ENCODE assay signal across 21 cellular contexts in the genomic region with DNA sequence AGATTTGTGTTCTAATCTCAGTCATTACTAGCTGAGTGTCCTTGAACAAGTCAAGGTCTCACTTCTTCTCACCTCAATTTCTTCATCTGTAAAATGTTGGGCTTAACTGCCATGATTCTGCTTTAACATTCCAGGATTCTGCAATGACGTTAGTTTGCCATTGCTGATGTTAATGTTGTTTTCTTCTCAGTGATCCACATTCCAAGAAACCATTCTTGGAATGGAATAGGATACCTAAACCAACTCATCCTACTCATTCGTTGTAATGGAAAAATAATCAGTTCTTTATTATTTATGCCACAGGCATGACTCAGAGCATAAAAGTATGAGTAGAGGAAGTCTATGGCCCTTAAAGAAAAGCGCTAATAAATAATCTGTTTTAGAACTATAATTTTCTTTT.
DNase-seq lines count a peak whose midpoint lies in the region; ATAC-seq, FAIRE-seq and TF ChIP-seq lines count a peak whose summit lies in the region.
"Had no signal": no experiment of that assay in that cellular context is flagged by ENCODE, and none has a peak within 500 bp of the region (broad histone marks: within the 10 kb centered on the region; RNA-seq: fewer than 3 reads in every experiment).

No MANE protein-coding gene starts in this region.

- no peaks in the 10 kb centered on the region for H3K27me3 ChIP-seq in breast epithelium
- H3K27me3 ChIP-seq in astrocyte (ENCODE audit: insufficient read depth, low read length): no peaks in the 10 kb centered on the region
- H3K27me3 ChIP-seq: BLaER1 treated with 17β-estradiol and CSF1 and Interleukin-3, amounts not matched to agents 10 nM and 100 nM had no signal

- H3K27ac Mint-ChIP-seq in MCF 10A (ENCODE audit: low read depth, unreplicated experiment): peak overlapping the region; percentile 89
- H3K27ac Mint-ChIP-seq in astrocyte (ENCODE audit: unreplicated experiment): no peak overlapping the region
- H3K27ac Mint-ChIP-seq in activated naive CD4-positive, alpha-beta T cell treated with anti-CD3 and anti-CD28 coated beads, Interleukin-2, amount 50 U/mL, for 72 hours: no peak overlapping the region
- H3K27ac Mint-ChIP-seq: effector memory CD8-positive, alpha-beta T cell; stimulated activated naive CD8-positive, alpha-beta T cell treated with anti-CD3 and anti-CD28 coated beads, Interleukin-15, amount 100 ng/mL, for 72 hours; type B pancreatic cell had no signal

- H3K4me1 ChIP-seq in breast epithelium (no peaks in the 10 kb centered on the region), astrocyte (ENCODE audit: insufficient read depth, low read length) (peaks cover 22% of the 10 kb centered on the region)

- no peak for FAIRE-seq in astrocyte (lab: Jason Lieb, UNC)
- FAIRE-seq: D721Med, islet of Langerhans had no signal

- no peak for ATAC-seq in activated naive CD4-positive, alpha-beta T cell treated with anti-CD3 and anti-CD28 coated beads, Interleukin-2, amount 50 U/mL, for 72 hours
- ATAC-seq: effector memory CD8-positive, alpha-beta T cell; stimulated activated naive CD8-positive, alpha-beta T cell treated with anti-CD3 and anti-CD28 coated beads, Interleukin-15, amount 100 ng/mL, for 72 hours had no signal

- no TSS peak for BruUV-seq in MCF 10A (replicated peaks; lab: Mats Ljungman, UMichigan)

- H2AFZ ChIP-seq in astrocyte (ENCODE audit: low read depth, low read length): no peak overlapping the region

- peak; percentile 20 for DNase-seq in MCF 10A (ENCODE audit: unreplicated experiment)
- no peak for DNase-seq in breast epithelium (ENCODE audit: low spot score in 2 of 2)
- peak; percentile 90 for DNase-seq in astrocyte (ENCODE audit: low read depth)
- DNase-seq in fibroblast of pulmonary artery (ENCODE audit: low read depth): peak; percentile 35
- DNase-seq in GF-D8 (lab: John Stamatoyannopoulos, UW): no peak
- DNase-seq in activated naive CD4-positive, alpha-beta T cell treated with anti-CD3 and anti-CD28 coated beads, Interleukin-2, amount 50 U/mL, for 72 hours (ENCODE audit: low spot score in 2 of 2): no peak
- no peak for DNase-seq in NCI-H1417 (lab: John Stamatoyannopoulos, UW)
- no peak for DNase-seq in germinal center (ENCODE audit: low spot score)
- DNase-seq: activated effector memory CD4-positive, alpha-beta T cell treated with anti-CD3 and anti-CD28 coated beads, Interleukin-2, amount 50 U/mL, for 16 hours; amniotic stem cell; effector memory CD8-positive, alpha-beta T cell; NCI-H187 treated with DMSO at 0.1 percent for 48 hours; SJCRH30; stimulated activated CD4-positive, alpha-beta T cell treated with anti-CD3 and anti-CD28 coated beads, Interleukin-4, amount 100 ng/mL, for 24 hours; stimulated activated naive CD8-positive, alpha-beta T cell treated with anti-CD3 and anti-CD28 coated beads, Interleukin-15, amount 100 ng/mL, for 72 hours had no signal

- no peak overlapping the region for H3K27ac ChIP-seq in breast epithelium
- peak overlapping the region; percentile 67 for H3K27ac ChIP-seq in astrocyte (ENCODE audit: low read depth, low read length)
- H3K27ac ChIP-seq: 22Rv1; BLaER1 treated with 17β-estradiol and CSF1 and Interleukin-3, amounts not matched to agents 10 nM and 100 nM; SJCRH30; VCaP had no signal

- POLR2A ChIA-PET in MCF 10A (lab: Yijun Ruan, JAX): interaction anchor here (0.5 to 1.5 kb wide), 3 partner anchors 207 to 866 kb away, joined by 3 read pairs; no protein-coding TSS in a partner anchor

- no peaks in the 10 kb centered on the region for H3K27me3 Mint-ChIP-seq in MCF 10A (ENCODE audit: insufficient read depth, unreplicated experiment)
- no peaks in the 10 kb centered on the region for H3K27me3 Mint-ChIP-seq in astrocyte (ENCODE audit: low read depth, unreplicated experiment)
- H3K27me3 Mint-ChIP-seq: effector memory CD8-positive, alpha-beta T cell had no signal

- CTCF ChIA-PET in MCF 10A (lab: Yijun Ruan, JAX): interaction anchor here (0.6 to 1.1 kb wide), 2 partner anchors 27 to 39 kb away, joined by 3 read pairs; no protein-coding TSS in a partner anchor

- H4K20me1 ChIP-seq in astrocyte (ENCODE audit: insufficient read depth, low read length): no peaks in the 10 kb centered on the region
- H4K20me1 ChIP-seq: BLaER1 treated with 17β-estradiol and CSF1 and Interleukin-3, amounts not matched to agents 10 nM and 100 nM had no signal

- H3K9ac ChIP-seq in astrocyte (ENCODE audit: low read length): peak overlapping the region; percentile 32
- H3K9ac ChIP-seq: BLaER1 treated with 17β-estradiol and CSF1 and Interleukin-3, amounts not matched to agents 10 nM and 100 nM had no signal

- H3K4me3 ChIP-seq in breast epithelium: no peak overlapping the region
- H3K4me3 ChIP-seq in astrocyte (ENCODE audit: insufficient read depth, low read depth, low read length): no peak overlapping the region
- no peak overlapping the region for H3K4me3 ChIP-seq in fibroblast of pulmonary artery (replicated peaks; ENCODE audit: low read depth, low read length)
- H3K4me3 ChIP-seq: BLaER1 treated with 17β-estradiol and CSF1 and Interleukin-3, amounts not matched to agents 10 nM and 100 nM; SJCRH30 had no signal

- H3K36me3 ChIP-seq in breast epithelium (no peaks in the 10 kb centered on the region), astrocyte (ENCODE audit: insufficient read depth, low read length) (no peaks in the 10 kb centered on the region)
- H3K36me3 ChIP-seq: BLaER1 treated with 17β-estradiol and CSF1 and Interleukin-3, amounts not matched to agents 10 nM and 100 nM; SJCRH30 had no signal

- H3K36me3 Mint-ChIP-seq in MCF 10A (ENCODE audit: insufficient read depth, unreplicated experiment) (peaks cover 7% of the 10 kb centered on the region), astrocyte (ENCODE audit: low read depth, unreplicated experiment) (no peaks in the 10 kb centered on the region)
- no peaks in the 10 kb centered on the region for H3K36me3 Mint-ChIP-seq in activated naive CD4-positive, alpha-beta T cell treated with anti-CD3 and anti-CD28 coated beads, Interleukin-2, amount 50 U/mL, for 72 hours
- H3K36me3 Mint-ChIP-seq: type B pancreatic cell had no signal

- no peaks in the 10 kb centered on the region for H3K9me3 ChIP-seq in breast epithelium
- no peaks in the 10 kb centered on the region for H3K9me3 ChIP-seq in astrocyte (ENCODE audit: insufficient read depth, low read depth, low read length)
- H3K9me3 ChIP-seq: SJCRH30 had no signal

- no peak overlapping the region for H3K4me3 Mint-ChIP-seq in MCF 10A (ENCODE audit: unreplicated experiment)
- no peak overlapping the region for H3K4me3 Mint-ChIP-seq in astrocyte (ENCODE audit: unreplicated experiment)
- H3K4me3 Mint-ChIP-seq: effector memory CD8-positive, alpha-beta T cell; stimulated activated naive CD8-positive, alpha-beta T cell treated with anti-CD3 and anti-CD28 coated beads, Interleukin-15, amount 100 ng/mL, for 72 hours; type B pancreatic cell had no signal

- H3K4me1 Mint-ChIP-seq in MCF 10A (ENCODE audit: insufficient read depth, unreplicated experiment) (peaks cover 38% of the 10 kb centered on the region), astrocyte (ENCODE audit: low read depth, unreplicated experiment) (peaks cover 13% of the 10 kb centered on the region)
- H3K4me1 Mint-ChIP-seq: stimulated activated naive CD8-positive, alpha-beta T cell treated with anti-CD3 and anti-CD28 coated beads, Interleukin-15, amount 100 ng/mL, for 72 hours had no signal

- TF ChIP-seq POLR2A in breast epithelium (IDR thresholded peaks at IDR 0.05): no peak

- peak overlapping the region; percentile 14 for H3K4me2 ChIP-seq in astrocyte (ENCODE audit: low read length)
- H3K4me2 ChIP-seq: BLaER1 treated with 17β-estradiol and CSF1 and Interleukin-3, amounts not matched to agents 10 nM and 100 nM had no signal

- intact Hi-C loops in MCF 10A (cut with micrococcal nuclease): no loop called here
- intact Hi-C loops in breast epithelium (cut with DNase I; ENCODE audit: low total_unique reads): loop anchor here (10.0 kb wide), 1 partner anchor 282 kb away; no protein-coding TSS in a partner anchor

- H3K9me3 Mint-ChIP-seq in MCF 10A (ENCODE audit: unreplicated experiment): no peaks in the 10 kb centered on the region
- H3K9me3 Mint-ChIP-seq in astrocyte (ENCODE audit: unreplicated experiment): peaks cover 4% of the 10 kb centered on the region
- peaks cover 11% of the 10 kb centered on the region in 2 donors for H3K9me3 Mint-ChIP-seq in activated naive CD4-positive, alpha-beta T cell treated with anti-CD3 and anti-CD28 coated beads, Interleukin-2, amount 50 U/mL, for 72 hours
- H3K9me3 Mint-ChIP-seq: type B pancreatic cell had no signal

- TF ChIP-seq CTCF in MCF 10A (IDR thresholded peaks at IDR 0.05; ENCODE audit: unreplicated experiment) (no peak), breast epithelium (IDR thresholded peaks at IDR 0.05) (no peak), astrocyte (IDR thresholded peaks at IDR 0.05; ENCODE audit: insufficient read depth, low read depth, low read length) (no peak), fibroblast of pulmonary artery (IDR thresholded peaks at IDR 0.05; ENCODE audit: low read length, missing control alignments) (no peak)

- no peaks in the 10 kb centered on the region for H3K79me2 ChIP-seq in astrocyte (ENCODE audit: insufficient read depth, low read length)

Comparison
In these comparisons a context has a peak if more than half of its experiments do, and no peak if none do; other contexts are left out.
1. DNase-seq: peak in MCF 10A (single experiment), astrocyte (single experiment) and fibroblast of pulmonary artery (single experiment); none in breast epithelium (0 of 2), GF-D8 (single experiment), activated naive CD4-positive, alpha-beta T cell treated with anti-CD3 and anti-CD28 coated beads, Interleukin-2, amount 50 U/mL, for 72 hours (0 of 2), NCI-H1417 (0 of 3) and germinal center (single experiment).